8 cellular contexts compared by ENCODE assay signal in the genomic region with DNA sequence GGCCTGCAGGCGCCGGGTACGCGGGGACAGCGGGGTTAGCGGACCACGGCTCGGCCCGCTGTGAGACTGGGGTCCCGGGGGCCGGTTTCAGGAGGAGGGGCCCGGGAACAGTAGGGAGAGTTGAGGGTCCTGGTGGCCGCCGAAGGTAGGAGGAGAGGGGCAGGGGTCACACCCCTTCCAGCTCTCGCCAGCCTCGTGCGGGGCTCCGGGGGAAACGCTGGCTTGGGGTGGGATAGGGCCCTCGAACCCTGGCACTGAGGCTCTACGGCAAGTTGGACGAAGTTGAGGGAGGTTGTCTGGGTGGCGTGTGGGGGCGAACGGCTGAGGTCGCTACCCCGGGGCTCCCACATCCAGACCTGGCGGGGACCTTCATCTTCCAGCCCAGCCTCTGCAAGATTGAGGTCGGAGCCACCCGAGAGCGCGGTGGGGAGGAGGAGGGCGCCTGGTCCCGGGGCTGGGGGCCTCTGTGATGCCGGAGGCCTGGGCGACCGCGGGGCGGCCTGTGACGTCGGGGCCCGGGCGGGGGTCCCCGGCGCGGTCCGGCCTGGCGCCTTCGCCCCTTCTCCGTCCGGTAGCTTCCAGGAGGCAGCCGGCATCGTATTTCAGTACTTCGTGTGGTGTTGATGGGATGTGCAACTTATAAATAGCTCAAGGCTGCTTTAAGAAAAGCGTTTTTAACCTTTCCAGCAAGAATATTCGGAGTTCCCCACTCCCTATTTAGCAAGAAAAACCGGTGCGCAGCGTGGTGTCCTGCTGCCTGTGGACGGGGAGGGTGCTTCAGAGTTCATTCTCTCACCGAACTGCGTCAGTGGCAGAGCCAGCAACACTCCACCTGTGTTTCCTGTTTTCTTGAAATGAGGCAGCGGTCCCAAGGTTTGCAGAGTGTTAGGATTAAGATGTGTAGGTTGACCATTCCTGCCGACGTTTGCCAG. TPM values are rescaled to one million over a fixed set of nuclear protein-coding genes. Genes with fewer than 3 reads are reported as not detected.
DNase-seq lines count a peak whose midpoint lies in the region; ATAC-seq, FAIRE-seq and TF ChIP-seq lines count a peak whose summit lies in the region.

No MANE protein-coding gene starts in this region.

- H2BK15ac ChIP-seq in H1 (ENCODE audit: low read length) = no peak overlapping the region

- no peak for FAIRE-seq in H1 (lab: Jason Lieb, UNC)

- H3K4me1 Mint-ChIP-seq in IgD-negative memory B cell = peaks cover 15 to 17% (median 16%) of the 10 kb centered on the region in 3 donors
- H3K4me1 Mint-ChIP-seq in activated CD8-positive, alpha-beta T cell treated with anti-CD3 and anti-CD28 coated beads for 36 hours (ENCODE audit: low read depth) = peaks cover 29% of the 10 kb centered on the region

- H3K4me3 Mint-ChIP-seq in IgD-negative memory B cell = peak overlapping the region; percentile 84 to 97 (median 93)
- H3K4me3 Mint-ChIP-seq in activated CD8-positive, alpha-beta T cell treated with anti-CD3 and anti-CD28 coated beads for 36 hours = peak overlapping the region; percentile 87

- DNase-seq in NCI-H2171 treated with DMSO at 0.1 percent for 48 hours (lab: John Stamatoyannopoulos, UW) (peak; percentile 30), NCI-H2171 (lab: John Stamatoyannopoulos, UW) (no peak), H1 (ENCODE audit: low read depth in 1 of 2, low spot score in 2 of 2) (peak in 1 of 2 experiments; percentile 64), thoracic aorta (ENCODE audit: low spot score) (no peak), putamen (ENCODE audit: low spot score) (no peak)
- peak; percentile 55 for DNase-seq in activated CD8-positive, alpha-beta T cell treated with anti-CD3 and anti-CD28 coated beads for 36 hours

- ATAC-seq in activated CD8-positive, alpha-beta T cell treated with anti-CD3 and anti-CD28 coated beads for 36 hours = no peak
- no peak for ATAC-seq in thoracic aorta (ENCODE audit: insufficient number of reproducible peaks, low FRiP score, low read depth)

- no peaks in the 10 kb centered on the region; the same call in 1 of the 2 replicates for H3K79me1 ChIP-seq in H1 (ENCODE audit: low read depth, low read length)

- peak overlapping the region; percentile 80; the same call in 1 of the 2 replicates for H4K8ac ChIP-seq in H1 (ENCODE audit: extremely low read depth, insufficient read depth, low read length)

- peaks cover 5% of the 10 kb centered on the region for H3K27me3 Mint-ChIP-seq in IgD-negative memory B cell
- peaks cover 11% of the 10 kb centered on the region for H3K27me3 Mint-ChIP-seq in activated CD8-positive, alpha-beta T cell treated with anti-CD3 and anti-CD28 coated beads for 36 hours

- H4K5ac ChIP-seq in H1 (ENCODE audit: insufficient read length, low read depth, low read length) = no peak overlapping the region

- H3K27me3 ChIP-seq in H1 (replicated peaks in 1 of 4; ENCODE audit: control insufficient read depth in 3 of 4, extremely low read depth in 1 of 4, insufficient read depth in 3 of 4, low read length in 3 of 4) (peaks cover 0 to 13% (median 5%) of the 10 kb centered on the region in 4 experiments; a peak in 4 of 7 replicates), muscle layer of duodenum (ENCODE audit: low read depth, low read length) (peaks cover 3% of the 10 kb centered on the region), thoracic aorta (replicated peaks; ENCODE audit: insufficient read depth) (no peaks in the 10 kb centered on the region)

- no peak overlapping the region for H3K4ac ChIP-seq in H1 (replicated peaks; ENCODE audit: insufficient read length, low read depth, low read length)

- H2AK5ac ChIP-seq in H1 (ENCODE audit: low read depth, low read length) = no peak overlapping the region

- H3K9me3 ChIP-seq in H1 (ENCODE audit: insufficient read depth in 2 of 2, low read depth in 1 of 2, low read length in 1 of 2) (no peaks in the 10 kb centered on the region), muscle layer of duodenum (ENCODE audit: control insufficient read depth in 1 of 2, low read length in 2 of 2) (no peaks in the 10 kb centered on the region), thoracic aorta (no peaks in the 10 kb centered on the region)

- intact Hi-C loops in activated CD8-positive, alpha-beta T cell treated with anti-CD3 and anti-CD28 coated beads for 36 hours (cut with micrococcal nuclease) = no loop called here

- peak overlapping the region; percentile 26 to 91 (median 80) for H3K27ac Mint-ChIP-seq in IgD-negative memory B cell
- peak overlapping the region; percentile 81 for H3K27ac Mint-ChIP-seq in activated CD8-positive, alpha-beta T cell treated with anti-CD3 and anti-CD28 coated beads for 36 hours

- H3K4me1 ChIP-seq in H1 (replicated peaks in 1 of 4; ENCODE audit: control insufficient read depth in 3 of 4, insufficient read depth in 4 of 4, low read length in 3 of 4) (peaks cover 0 to 7% (median 4%) of the 10 kb centered on the region in 4 experiments; a peak in 4 of 7 replicates), muscle layer of duodenum (ENCODE audit: control insufficient read depth in 1 of 2, insufficient read depth in 2 of 2, low read length in 2 of 2) (peaks cover 0 to 6% of the 10 kb centered on the region in 2 donors), thoracic aorta (ENCODE audit: control insufficient read depth in 1 of 2, low read depth in 2 of 2) (peaks cover 8 to 37% of the 10 kb centered on the region in 2 donors)

- peak overlapping the region in 3 of 4 experiments; percentile 51 to 87 (median 62); a peak in 5 of 7 replicates for H3K9ac ChIP-seq in H1 (replicated peaks in 1 of 4; ENCODE audit: extremely low read depth in 1 of 4, low read depth in 3 of 4, low read length in 3 of 4)

- TF ChIP-seq RAD21 in H1 (IDR thresholded peaks at IDR 0.05 in 1 of 2, conservative IDR thresholded peaks at IDR 0.05 in 1 of 2; ENCODE audit: low read depth in 2 of 2, low read length in 2 of 2) = no peak

- H2BK5ac ChIP-seq in H1 (ENCODE audit: low read depth, low read length) = no peak overlapping the region

- H3K14ac ChIP-seq in H1 (ENCODE audit: insufficient read length) = no peak overlapping the region

- peaks cover 0 to 6% of the 10 kb centered on the region in 2 experiments; a peak in 2 of 4 replicates for H3K79me2 ChIP-seq in H1 (ENCODE audit: control insufficient read depth in 1 of 2, insufficient read depth in 2 of 2, low read length in 2 of 2)

- CTCF ChIA-PET in activated CD8-positive, alpha-beta T cell treated with anti-CD3 and anti-CD28 coated beads for 36 hours (lab: Charles Lee) = interaction anchor here (2.0 to 3.6 kb wide), 3 partner anchors 9 to 116 kb away, joined by 6 to 25 read pairs (median 13); no protein-coding TSS in a partner anchor
- CTCF ChIA-PET in H1 (lab: Charles Lee; ENCODE audit: partially characterized antibody) = interaction anchor here (0.9 to 1.8 kb wide), 8 partner anchors 9 to 216 kb away, joined by 3 to 7 read pairs (median 4); no protein-coding TSS in a partner anchor

- peak overlapping the region; percentile 11; the same call in 1 of the 2 replicates for H2AFZ ChIP-seq in H1 (ENCODE audit: low read length)

- H3K23ac ChIP-seq in H1 (ENCODE audit: insufficient read length) = no peak overlapping the region

- no peak overlapping the region for H2BK20ac ChIP-seq in H1 (ENCODE audit: low read length)

- no peak for TF ChIP-seq POLR2A in H1 (IDR thresholded peaks at IDR 0.05; ENCODE audit: control extremely low read depth in 1 of 2, low read depth in 2 of 2, low read length in 2 of 2)

- no peak for TF ChIP-seq EP300 in H1 (IDR thresholded peaks at IDR 0.05; ENCODE audit: borderline replicate concordance in 1 of 2, low read depth in 2 of 2, low read length in 2 of 2)

- H3K4me3 ChIP-seq in H1 (ENCODE audit: extremely low read depth in 1 of 4, insufficient read depth in 2 of 4, low read depth in 3 of 4, low read length in 4 of 4) (peak overlapping the region; percentile 54 to 72 (median 60)), muscle layer of duodenum (ENCODE audit: low read depth in 1 of 2, low read length in 2 of 2) (peak overlapping the region; percentile 63 to 78), thoracic aorta (peak overlapping the region; percentile 91)

- H3K18ac ChIP-seq in H1 (ENCODE audit: extremely low read depth, low read length) = no peak overlapping the region; the same call in 1 of the 2 replicates

- H3K23me2 ChIP-seq in H1 (ENCODE audit: low read depth, low read length) = peaks cover 10% of the 10 kb centered on the region

- no peak for TF ChIP-seq CTCF in activated CD8-positive, alpha-beta T cell treated with anti-CD3 and anti-CD28 coated beads for 36 hours (IDR thresholded peaks at IDR 0.05)
- TF ChIP-seq CTCF in H1 (IDR thresholded peaks at IDR 0.05; ENCODE audit: control extremely low read depth in 1 of 3, insufficient read depth in 1 of 3, low read depth in 1 of 3, low read length in 3 of 3) (no peak), thoracic aorta (IDR thresholded peaks at IDR 0.05) (no peak)

- peaks cover 3% of the 10 kb centered on the region in 2 experiments for H4K20me1 ChIP-seq in H1 (replicated peaks in 1 of 2; ENCODE audit: control insufficient read depth in 1 of 2, insufficient read depth in 2 of 2, low read length in 2 of 2)

- H3K4me2 ChIP-seq in H1 (ENCODE audit: insufficient read depth in 1 of 2, low read depth in 2 of 2, low read length in 2 of 2) = peak overlapping the region; percentile 92 to 100

- H3K27ac ChIP-seq in H1 (ENCODE audit: low read depth, low read length) = no peak overlapping the region
- no peak overlapping the region for H3K27ac ChIP-seq in muscle layer of duodenum (ENCODE audit: low read length)
- H3K27ac ChIP-seq in thoracic aorta = peak overlapping the region; percentile 91 to 95

- H3K36me3 ChIP-seq in H1 (ENCODE audit: control insufficient read depth in 2 of 4, insufficient read depth in 4 of 4, low read length in 3 of 4) (no peaks in the 10 kb centered on the region), muscle layer of duodenum (ENCODE audit: control insufficient read depth in 1 of 2, insufficient read depth in 2 of 2, low read length in 2 of 2) (no peaks in the 10 kb centered on the region), thoracic aorta (no peaks in the 10 kb centered on the region)

- H4K91ac ChIP-seq in H1 (replicated peaks; ENCODE audit: insufficient read length, low read length) = no peak overlapping the region

- H2BK120ac ChIP-seq in H1 (replicated peaks; ENCODE audit: low read depth, low read length) = no peak overlapping the region

- POLR2A ChIA-PET in activated CD8-positive, alpha-beta T cell treated with anti-CD3 and anti-CD28 coated beads for 36 hours (lab: Charles Lee) = interaction anchor here (1.2 to 2.3 kb wide), 3 partner anchors 28 to 51 kb away, joined by 3 to 5 read pairs (median 4); no protein-coding TSS in a partner anchor
- POLR2A ChIA-PET in H1 (lab: Charles Lee; ENCODE audit: partially characterized antibody) = interaction anchor here (1.0 kb wide), 2 partner anchors 9 to 30 kb away, joined by 3 read pairs; no protein-coding TSS in a partner anchor

- peak overlapping the region; percentile 2 for H3K56ac ChIP-seq in H1 (replicated peaks; ENCODE audit: insufficient read length, low read depth, low read length)

- WGBS in H1 (ENCODE audit: extremely low coverage in 1 of 2, insufficient coverage in 1 of 2, insufficient read length in 1 of 2, insufficient replicate concordance in 2 of 2, low coverage in 1 of 2, low lambda C conversion rate in 2 of 2, missing lambda C conversion rate in 1 of 2), 2 experiments = 5% methylated on average over 44 of the region's 65 CpGs; no CpG with 5 or more reads in 1 of the 2 experiments

- H3K36me3 Mint-ChIP-seq in IgD-negative memory B cell = peaks cover 4% of the 10 kb centered on the region
- H3K36me3 Mint-ChIP-seq in activated CD8-positive, alpha-beta T cell treated with anti-CD3 and anti-CD28 coated beads for 36 hours (ENCODE audit: low read depth) = no peaks in the 10 kb centered on the region

- H2BK12ac ChIP-seq in H1 (ENCODE audit: low read depth, low read length) = no peak overlapping the region

- no peaks in the 10 kb centered on the region for H3K9me3 Mint-ChIP-seq in IgD-negative memory B cell
- no peaks in the 10 kb centered on the region for H3K9me3 Mint-ChIP-seq in activated CD8-positive, alpha-beta T cell treated with anti-CD3 and anti-CD28 coated beads for 36 hours

RNA-seq across cellular contexts. Expression of gene HABP4, which starts 0.9 kb away (rescaled TPM):
- polyA plus RNA-seq in IgD-negative memory B cell (7.4 TPM), H1 (2011; rRNA removed) (3.3 and 3.8 TPM in 2 replicates)
- 1 to 10 TPM; 7.0 to 8.3 TPM for total RNA-seq in activated CD8-positive, alpha-beta T cell treated with anti-CD3 and anti-CD28 coated beads for 36 hours
- total RNA-seq in H1 (2021; fragmentation: NEBNext Ultra II Directional; extraction: Animal tissue kit (Norgen Biotek cat#: 25700)) = 10.5 and 11.2 TPM in 2 replicates
- polyA plus RNA-seq in H1 (2011; cell fraction: cytosol; rRNA removed) = 7.9 TPM
- 3.3 TPM for polyA plus RNA-seq in H1 (2011; cell fraction: nucleus; rRNA removed)
- polyA plus RNA-seq in H1 (2012, experiment 1 of 2) = 9.9 to 11.6 TPM (median 10.5 TPM) in 4 replicates
- polyA plus RNA-seq in H1 (2012, experiment 2 of 2) = 3.3 TPM
- polyA plus RNA-seq in H1 (2013, experiment 1 of 2) = 7.0 TPM
- polyA plus RNA-seq in H1 (2013, experiment 2 of 2) = 7.1 TPM
- polyA minus RNA-seq in H1 (2011; rRNA and poly(A)+ RNA removed) = 1.5 and 2.0 TPM in 2 replicates
- polyA minus RNA-seq in H1 (2011; cell fraction: cytosol; rRNA and poly(A)+ RNA removed) = 3.2 TPM
- polyA minus RNA-seq in H1 (2011; cell fraction: nucleus; rRNA and poly(A)+ RNA removed) = 2.5 TPM
- total RNA-seq in thoracic aorta = 10 to 100 TPM; 50.0 to 74.2 TPM

RNA-seq across cellular contexts. Expression of gene ZNF367, which starts 32.7 kb away (rescaled TPM):
- 0.21 TPM for polyA plus RNA-seq in IgD-negative memory B cell
- total RNA-seq in activated CD8-positive, alpha-beta T cell treated with anti-CD3 and anti-CD28 coated beads for 36 hours = 10 to 100 TPM; 29.3 to 30.1 TPM
- total RNA-seq in H1 (2021; fragmentation: NEBNext Ultra II Directional; extraction: Animal tissue kit (Norgen Biotek cat#: 25700)) = 6.7 and 8.2 TPM in 2 replicates
- polyA plus RNA-seq in H1 (2011; rRNA removed) = 2.0 and 2.2 TPM in 2 replicates
- polyA plus RNA-seq in H1 (2011; cell fraction: cytosol; rRNA removed) = 3.9 TPM
- 3.5 TPM for polyA plus RNA-seq in H1 (2011; cell fraction: nucleus; rRNA removed)
- 2.6 to 5.1 TPM (median 3.0 TPM) in 4 replicates for polyA plus RNA-seq in H1 (2012, experiment 1 of 2)
- 0.59 TPM for polyA plus RNA-seq in H1 (2012, experiment 2 of 2)
- 4.4 TPM for polyA plus RNA-seq in H1 (2013, experiment 1 of 2)
- 3.9 TPM for polyA plus RNA-seq in H1 (2013, experiment 2 of 2)
- polyA minus RNA-seq in H1 (2011; rRNA and poly(A)+ RNA removed) = 3.1 and 3.4 TPM in 2 replicates
- 5.0 TPM for polyA minus RNA-seq in H1 (2011; cell fraction: cytosol; rRNA and poly(A)+ RNA removed)
- polyA minus RNA-seq in H1 (2011; cell fraction: nucleus; rRNA and poly(A)+ RNA removed) = 5.7 TPM
- total RNA-seq in thoracic aorta = 1 to 10 TPM; 1.3 to 2.6 TPM

Comparison
In these comparisons a context has a peak if more than half of its experiments do, and no peak if none do; other contexts are left out.
1. DNase-seq: peak in NCI-H2171 treated with DMSO at 0.1 percent for 48 hours (single experiment) and activated CD8-positive, alpha-beta T cell treated with anti-CD3 and anti-CD28 coated beads for 36 hours (single experiment); none in NCI-H2171 (single experiment), thoracic aorta (single experiment) and putamen (single experiment).
2. H3K27ac ChIP-seq: peak in thoracic aorta (2 of 2); none in H1 (single experiment) and muscle layer of duodenum (single experiment).
3. Peak in every context shown above with its lines, with median percentiles within 50 percentile points of each other: H3K4me3 ChIP-seq.